Comparison of ENCODE assay signal across 1 cellular context in genomic region chrX:35798042-35798441, GRCh38.
TF ChIP-seq lines count a peak whose summit lies in the region.

MAGEB16 (plus strand) TSS chrX:35798342; CDS start chrX:35802197, 3,855 bp downstream.

TF ChIP-seq in K562, 482 proteins besides CTCF, POLR2A, EP300 and RAD21 (continued from another document):
- TF ChIP-seq FOXM1 (IDR thresholded peaks at IDR 0.05; ENCODE audit: low read depth) (no peak), FOXM1 (CRISPR knock-in tag; IDR thresholded peaks at IDR 0.05; ENCODE audit: low read depth) (no peak), ZBTB26 (CRISPR knock-in tag; IDR thresholded peaks at IDR 0.05) (no peak)
TF ChIP-seq in K562: peak in this region for 2.
